8 cellular contexts compared by ENCODE assay signal in genomic region chr20:64038579-64039292, GRCh38. TPM values are rescaled to one million over a fixed set of nuclear protein-coding genes. Genes with fewer than 3 reads are reported as not detected.
DNase-seq lines count a peak whose midpoint lies in the region; ATAC-seq lines count a peak whose summit lies in the region.

No MANE protein-coding gene starts in this region.

- peak; percentile 57 for ATAC-seq in GM18909 (IDR thresholded peaks at IDR 0.05; ENCODE audit: poor library complexity, unreplicated experiment)
- ATAC-seq in HG03439 (IDR thresholded peaks at IDR 0.05; ENCODE audit: unreplicated experiment), result peak; percentile 42
- ATAC-seq in natural killer cell treated with Interleukin-12 subunit alpha and Interleukin-12 subunit beta and Interleukin-15 and Interleukin-18, amount 100 ng/mL, for 72 hours, result peak; percentile 78 to 90

- H3K9me3 Mint-ChIP-seq in natural killer cell treated with Interleukin-12 subunit alpha and Interleukin-12 subunit beta and Interleukin-15 and Interleukin-18, amount 100 ng/mL, for 72 hours, result no peaks in the 10 kb centered on the region
- no peaks in the 10 kb centered on the region for H3K9me3 Mint-ChIP-seq in stimulated activated naive CD8-positive, alpha-beta T cell treated with anti-CD3 and anti-CD28 coated beads, Interleukin-15, Interleukin-2, amounts not matched to agents 100 ng/mL and 50 ng/mL, for 24 hours

- no peaks in the 10 kb centered on the region for H3K9me3 ChIP-seq in esophagus (ENCODE audit: control insufficient read depth in 2 of 2, insufficient read depth in 1 of 2, low read depth in 1 of 2, low read length in 1 of 2)

- H3K4me1 Mint-ChIP-seq in natural killer cell treated with Interleukin-12 subunit alpha and Interleukin-12 subunit beta and Interleukin-15 and Interleukin-18, amount 100 ng/mL, for 72 hours (ENCODE audit: low read depth in 2 of 2), result peaks cover 7 to 18% of the 10 kb centered on the region in 2 donors
- H3K4me1 Mint-ChIP-seq in stimulated activated naive CD8-positive, alpha-beta T cell treated with anti-CD3 and anti-CD28 coated beads, Interleukin-15, Interleukin-2, amounts not matched to agents 100 ng/mL and 50 ng/mL, for 24 hours (ENCODE audit: low read depth), result peaks cover 61% of the 10 kb centered on the region

- H3K36me3 Mint-ChIP-seq in natural killer cell treated with Interleukin-12 subunit alpha and Interleukin-12 subunit beta and Interleukin-15 and Interleukin-18, amount 100 ng/mL, for 72 hours, result no peaks in the 10 kb centered on the region
- H3K36me3 Mint-ChIP-seq in stimulated activated naive CD8-positive, alpha-beta T cell treated with anti-CD3 and anti-CD28 coated beads, Interleukin-15, Interleukin-2, amounts not matched to agents 100 ng/mL and 50 ng/mL, for 24 hours (ENCODE audit: low read depth), result peaks cover 7% of the 10 kb centered on the region

- H3K27me3 ChIP-seq in esophagus (ENCODE audit: control insufficient read depth in 1 of 2, insufficient read depth in 2 of 2, low read length in 2 of 2), result no peaks in the 10 kb centered on the region

- DNase-seq in AG08396 (ENCODE audit: low spot score) (peak; percentile 89), NOMO-1 treated with dmso at 0.1 percent for 144 hours (lab: John Stamatoyannopoulos, UW; ENCODE audit: unreplicated experiment) (peak; percentile 61)
- peak; percentile 40 for DNase-seq in activated CD8-positive, alpha-beta memory T cell treated with anti-CD3 and anti-CD28 coated beads, Interleukin-2, amount 50 U/mL, for 1 hour (ENCODE audit: extremely low read depth)
- DNase-seq in natural killer cell treated with Interleukin-12 subunit alpha and Interleukin-12 subunit beta and Interleukin-15 and Interleukin-18, amount 100 ng/mL, for 72 hours (ENCODE audit: low spot score), result peak; percentile 77

- peaks cover 0 to 8% of the 10 kb centered on the region in 2 donors for H3K27me3 Mint-ChIP-seq in natural killer cell treated with Interleukin-12 subunit alpha and Interleukin-12 subunit beta and Interleukin-15 and Interleukin-18, amount 100 ng/mL, for 72 hours
- H3K27me3 Mint-ChIP-seq in stimulated activated naive CD8-positive, alpha-beta T cell treated with anti-CD3 and anti-CD28 coated beads, Interleukin-15, Interleukin-2, amounts not matched to agents 100 ng/mL and 50 ng/mL, for 24 hours, result no peaks in the 10 kb centered on the region

- WGBS in esophagus, 2 donors, result 0 to 1% methylated on average over 80 to 88 of the region's 88 CpGs

- H3K27ac Mint-ChIP-seq in natural killer cell treated with Interleukin-12 subunit alpha and Interleukin-12 subunit beta and Interleukin-15 and Interleukin-18, amount 100 ng/mL, for 72 hours, result no peak overlapping the region
- H3K27ac Mint-ChIP-seq in stimulated activated naive CD8-positive, alpha-beta T cell treated with anti-CD3 and anti-CD28 coated beads, Interleukin-15, Interleukin-2, amounts not matched to agents 100 ng/mL and 50 ng/mL, for 24 hours, result no peak overlapping the region

- peak overlapping the region; percentile 36 for H3K4me3 Mint-ChIP-seq in natural killer cell treated with Interleukin-12 subunit alpha and Interleukin-12 subunit beta and Interleukin-15 and Interleukin-18, amount 100 ng/mL, for 72 hours
- H3K4me3 Mint-ChIP-seq in stimulated activated naive CD8-positive, alpha-beta T cell treated with anti-CD3 and anti-CD28 coated beads, Interleukin-15, Interleukin-2, amounts not matched to agents 100 ng/mL and 50 ng/mL, for 24 hours, result peak overlapping the region; percentile 45

- H3K36me3 ChIP-seq in esophagus (ENCODE audit: control insufficient read depth in 2 of 2, insufficient read depth in 2 of 2, low read length in 1 of 2), result peaks cover 0 to 9% of the 10 kb centered on the region in 2 donors

- peaks cover 8 to 9% of the 10 kb centered on the region in 2 donors for H3K4me1 ChIP-seq in esophagus (ENCODE audit: control insufficient read depth in 2 of 2, insufficient read depth in 2 of 2, low read length in 1 of 2)

- H3K4me3 ChIP-seq in esophagus (ENCODE audit: low read depth in 1 of 2, low read length in 2 of 2), result peak overlapping the region; percentile 48 to 59

- H3K27ac ChIP-seq in esophagus (ENCODE audit: low read depth in 2 of 2, low read length in 1 of 2), result peak overlapping the region; percentile 50 to 81

RNA-seq across cellular contexts. Expression of gene C20orf204, which starts 2.8 kb away (rescaled TPM):
- under 1 TPM; 0.38 to 0.67 TPM for polyA plus RNA-seq in esophagus
- total RNA-seq in natural killer cell treated with Interleukin-12 subunit alpha and Interleukin-12 subunit beta and Interleukin-15 and Interleukin-18, amount 100 ng/mL, for 72 hours, result 1 to 10 TPM; 2.4 to 6.3 TPM

RNA-seq across cellular contexts. Expression of gene SOX18, which starts 10.7 kb away (rescaled TPM):
- 1 to 10 TPM; 3.1 to 7.5 TPM for polyA plus RNA-seq in esophagus
- total RNA-seq in natural killer cell treated with Interleukin-12 subunit alpha and Interleukin-12 subunit beta and Interleukin-15 and Interleukin-18, amount 100 ng/mL, for 72 hours, result not detected

RNA-seq across cellular contexts. Expression of gene TCEA2, which starts 24.3 kb away (rescaled TPM):
- 10 to 100 TPM; 14.8 to 15.3 TPM for polyA plus RNA-seq in esophagus
- total RNA-seq in natural killer cell treated with Interleukin-12 subunit alpha and Interleukin-12 subunit beta and Interleukin-15 and Interleukin-18, amount 100 ng/mL, for 72 hours, result 10 to 100 TPM; 23.2 to 24.1 TPM

RNA-seq across cellular contexts. Expression of gene RGS19, which starts 40.6 kb away (rescaled TPM):
- polyA plus RNA-seq in esophagus, result 1 to 10 TPM; 5.0 to 8.7 TPM
- total RNA-seq in natural killer cell treated with Interleukin-12 subunit alpha and Interleukin-12 subunit beta and Interleukin-15 and Interleukin-18, amount 100 ng/mL, for 72 hours, result 10 to 100 TPM; 27.1 to 33.4 TPM

RNA-seq across cellular contexts. Expression of gene OPRL1, which starts 41.1 kb away (rescaled TPM):
- polyA plus RNA-seq in esophagus, result under 1 TPM; 0.13 to 0.14 TPM
- total RNA-seq in natural killer cell treated with Interleukin-12 subunit alpha and Interleukin-12 subunit beta and Interleukin-15 and Interleukin-18, amount 100 ng/mL, for 72 hours, result under 1 TPM; 0.12 to 0.20 TPM

Comparison
In these comparisons a context has a peak if more than half of its experiments do, and no peak if none do; other contexts are left out.
1. Peak in every context shown above with its lines: DNase-seq, ATAC-seq, H3K4me3 ChIP-seq and H3K27ac ChIP-seq.